26 cellular contexts compared by ENCODE assay signal in genomic region chr4:144531841-144532240, GRCh38.
"Had no signal": no experiment of that assay in that cellular context is flagged by ENCODE, and none has a peak within 500 bp of the region (broad histone marks: within the 10 kb centered on the region; RNA-seq: fewer than 3 reads in every experiment).

No MANE protein-coding gene starts in this region.

- H3K4me1 Mint-ChIP-seq: naive B cell; natural killer cell; stimulated activated naive B cell treated with anti-CD40 and anti-IgM and Interleukin-4, amounts not matched to agents 10 μg/mL and 1 μg/mL and 100 μg/mL, for 72 hours had no signal

- DNase-seq: heart right ventricle; kidney; left colon; left lung; lower lobe of right lung; mesendoderm; naive B cell; natural killer cell; nephron progenitor cell; ovary; retina; right cardiac atrium; sigmoid colon; small intestine; spleen; stimulated activated CD4-positive, alpha-beta T cell treated with anti-CD3 and anti-CD28 coated beads, Interleukin-4, amount 100 ng/mL, for 4 hours; stimulated activated CD8-positive, alpha-beta memory T cell treated with anti-CD3 and anti-CD28 coated beads, Interleukin-4, amount 100 ng/mL, for 48 hours; stimulated activated naive B cell treated with anti-CD40 and anti-IgM and Interleukin-4, amounts not matched to agents 10 μg/mL and 1 μg/mL and 100 μg/mL, for 72 hours; substantia nigra; uterus had no signal

- H3K4me3 ChIP-seq: heart right ventricle, hepatocyte, left lung, lower lobe of right lung, ovary, sigmoid colon, spleen, tibial nerve, uterus had no signal

- H3K27ac Mint-ChIP-seq: mesothelial cell of epicardium; naive B cell; natural killer cell; nephron progenitor cell; progenitor cell of endocrine pancreas; stimulated activated naive B cell treated with anti-CD40 and anti-IgM and Interleukin-4, amounts not matched to agents 10 μg/mL and 1 μg/mL and 100 μg/mL, for 72 hours; stimulated activated naive CD8-positive, alpha-beta T cell treated with anti-CD3 and anti-CD28 coated beads, Interleukin-15, Interleukin-2, amounts not matched to agents 100 ng/mL and 50 ng/mL, for 24 hours; type B pancreatic cell had no signal

- ATAC-seq: heart right ventricle; left colon; left lung; lower lobe of right lung; natural killer cell; right cardiac atrium; stimulated activated naive B cell treated with anti-CD40 and anti-IgM and Interleukin-4, amounts not matched to agents 10 μg/mL and 1 μg/mL and 100 μg/mL, for 72 hours had no signal

- H3K9me3 Mint-ChIP-seq: mesothelial cell of epicardium; stimulated activated naive B cell treated with anti-CD40 and anti-IgM and Interleukin-4, amounts not matched to agents 10 μg/mL and 1 μg/mL and 100 μg/mL, for 72 hours; stimulated activated naive CD8-positive, alpha-beta T cell treated with anti-CD3 and anti-CD28 coated beads, Interleukin-15, Interleukin-2, amounts not matched to agents 100 ng/mL and 50 ng/mL, for 24 hours; type B pancreatic cell had no signal

- H3K27me3 Mint-ChIP-seq: naive B cell; stimulated activated naive B cell treated with anti-CD40 and anti-IgM and Interleukin-4, amounts not matched to agents 10 μg/mL and 1 μg/mL and 100 μg/mL, for 72 hours; stimulated activated naive CD8-positive, alpha-beta T cell treated with anti-CD3 and anti-CD28 coated beads, Interleukin-15, Interleukin-2, amounts not matched to agents 100 ng/mL and 50 ng/mL, for 24 hours; type B pancreatic cell had no signal

- H3K36me3 Mint-ChIP-seq: mesothelial cell of epicardium; naive B cell; natural killer cell; stimulated activated naive B cell treated with anti-CD40 and anti-IgM and Interleukin-4, amounts not matched to agents 10 μg/mL and 1 μg/mL and 100 μg/mL, for 72 hours; type B pancreatic cell had no signal

- H3K4me3 Mint-ChIP-seq: mesothelial cell of epicardium; naive B cell; natural killer cell; nephron progenitor cell; stimulated activated naive B cell treated with anti-CD40 and anti-IgM and Interleukin-4, amounts not matched to agents 10 μg/mL and 1 μg/mL and 100 μg/mL, for 72 hours; stimulated activated naive CD8-positive, alpha-beta T cell treated with anti-CD3 and anti-CD28 coated beads, Interleukin-15, Interleukin-2, amounts not matched to agents 100 ng/mL and 50 ng/mL, for 24 hours; type B pancreatic cell had no signal
